ENCODE assay signal across 1 cellular context in genomic region chr17:63479495-63480184, GRCh38.
TF ChIP-seq lines count a peak whose summit lies in the region.

No MANE protein-coding gene starts in this region.

TF ChIP-seq in H1, 55 proteins besides CTCF, POLR2A, EP300 and RAD21:
- TF ChIP-seq SP1 (IDR thresholded peaks at IDR 0.05; ENCODE audit: low read depth, low read length), result no peak
- no peak for TF ChIP-seq TBP (IDR thresholded peaks at IDR 0.05; ENCODE audit: low read depth, low read length)
